Comparison of ENCODE assay signal across 7 cellular contexts in genomic region chr9:77257275-77257674, GRCh38.
"Had no signal": no experiment of that assay in that cellular context is flagged by ENCODE, and none has a peak within 500 bp of the region (broad histone marks: within the 10 kb centered on the region; RNA-seq: fewer than 3 reads in every experiment).

No MANE protein-coding gene starts in this region.

- DNase-seq: H9, HCEC 1CT, HFFc6, KG1 had no signal

- H3K4me2 ChIP-seq: GM23338 had no signal

- H3K4me3 ChIP-seq: GM23338 had no signal

- H2AFZ ChIP-seq: GM23338 had no signal

- ATAC-seq: GM23338 had no signal

- FAIRE-seq: H1, HTR-8/SVneo had no signal
